8 cellular contexts compared by ENCODE assay signal in genomic region chr22:45268958-45269844, GRCh38. TPM values are rescaled to one million over a fixed set of nuclear protein-coding genes. Genes with fewer than 3 reads are reported as not detected.
DNase-seq lines count a peak whose midpoint lies in the region; ATAC-seq and TF ChIP-seq lines count a peak whose summit lies in the region.

No MANE protein-coding gene starts in this region.

- peak overlapping the region; percentile 95 for H3K4me2 ChIP-seq in OCI-LY1 (ENCODE audit: low read length)

- WGBS in esophagus, 2 donors = 2 to 3% methylated on average over 36 to 53 of the region's 60 CpGs

- no peak overlapping the region for H3K27ac ChIP-seq in OCI-LY1 (ENCODE audit: low read depth, low read length, poor library complexity, severe bottlenecking)
- H3K27ac ChIP-seq in esophagus (ENCODE audit: low read depth in 2 of 2, low read length in 1 of 2) = peak overlapping the region in 1 of 2 donors; percentile 42

- H3K27me3 ChIP-seq in GM06990 (replicated peaks; ENCODE audit: control insufficient read depth, insufficient read depth, low read length) = no peaks in the 10 kb centered on the region
- H3K27me3 ChIP-seq in OCI-LY1 (ENCODE audit: insufficient read depth, low read length) = no peaks in the 10 kb centered on the region; the same call in 1 of the 2 replicates
- H3K27me3 ChIP-seq in esophagus (ENCODE audit: control insufficient read depth in 1 of 2, insufficient read depth in 2 of 2, low read length in 2 of 2) = no peaks in the 10 kb centered on the region

- ATAC-seq in HG03045 (IDR thresholded peaks at IDR 0.05; ENCODE audit: unreplicated experiment) (peak; percentile 74), GM18870 (IDR thresholded peaks at IDR 0.05; ENCODE audit: unreplicated experiment) (no peak)

- peak overlapping the region; percentile 78; the same call in 1 of the 2 replicates for H2AFZ ChIP-seq in OCI-LY1 (ENCODE audit: low read length)

- H3K36me3 ChIP-seq in GM06990 (ENCODE audit: control insufficient read depth, insufficient read depth, low read length) (no peaks in the 10 kb centered on the region), OCI-LY1 (ENCODE audit: insufficient read depth, low read length) (no peaks in the 10 kb centered on the region), esophagus (ENCODE audit: control insufficient read depth in 2 of 2, insufficient read depth in 2 of 2, low read length in 1 of 2) (no peaks in the 10 kb centered on the region)

- H4K20me1 ChIP-seq in OCI-LY1 (ENCODE audit: insufficient read depth, low read length) = no peaks in the 10 kb centered on the region

- H3K79me2 ChIP-seq in OCI-LY1 (ENCODE audit: insufficient read depth, low read length) = no peaks in the 10 kb centered on the region

- H3F3A ChIP-seq in OCI-LY1 (ENCODE audit: insufficient read depth, low read length) = no peaks in the 10 kb centered on the region

- peak overlapping the region; percentile 55; the same call in 1 of the 2 replicates for H3K9ac ChIP-seq in OCI-LY1 (ENCODE audit: low read length)

- H3K4me1 ChIP-seq in OCI-LY1 (ENCODE audit: insufficient read depth, low read length, severe bottlenecking) (peaks cover 9% of the 10 kb centered on the region), esophagus (ENCODE audit: control insufficient read depth in 2 of 2, insufficient read depth in 2 of 2, low read length in 1 of 2) (peaks cover 3 to 9% of the 10 kb centered on the region in 2 donors)

- H3K9me2 ChIP-seq in OCI-LY1 (ENCODE audit: low read depth, low read length) = no peaks in the 10 kb centered on the region

- H3K4me3 ChIP-seq in GM06990 (replicated peaks; ENCODE audit: low read depth, low read length) (peak overlapping the region; percentile 62), OCI-LY1 (ENCODE audit: low read depth, low read length, poor library complexity, severe bottlenecking) (peak overlapping the region; percentile 58), esophagus (ENCODE audit: low read depth in 1 of 2, low read length in 2 of 2) (peak overlapping the region; percentile 58 to 61)

- peak; percentile 78 for DNase-seq in GM06990 (ENCODE audit: extremely low read depth, insufficient read length)
- peak; percentile 82 for DNase-seq in activated T-cell treated with anti-CD3 and anti-CD28 coated beads for 48 hours (ENCODE audit: low read depth)
- DNase-seq in mucosa of gallbladder (ENCODE audit: low spot score) = peak; percentile 84
- peak; percentile 80 to 85 for DNase-seq in stimulated activated CD8-positive, alpha-beta memory T cell treated with anti-CD3 and anti-CD28 coated beads, Interleukin-4, amount 100 ng/mL, for 1 hour (ENCODE audit: low read depth in 2 of 2, low spot score in 1 of 2)

- H3K9me3 ChIP-seq in OCI-LY1 (ENCODE audit: low read length) = no peaks in the 10 kb centered on the region
- H3K9me3 ChIP-seq in esophagus (ENCODE audit: control insufficient read depth in 2 of 2, insufficient read depth in 1 of 2, low read depth in 1 of 2, low read length in 1 of 2) = no peaks in the 10 kb centered on the region

- TF ChIP-seq CTCF in GM06990 (IDR thresholded peaks at IDR 0.05; ENCODE audit: insufficient read depth, low read length, poor library complexity, severe bottlenecking) (peak; percentile 46), OCI-LY1 (IDR thresholded peaks at IDR 0.05; ENCODE audit: low read length) (peak; percentile 80)

RNA-seq across cellular contexts. Expression of gene UPK3A, which starts 15.5 kb away (rescaled TPM):
- not detected for polyA plus RNA-seq in esophagus
- 0.40 TPM for total RNA-seq in mucosa of gallbladder

RNA-seq across cellular contexts. Expression of gene KIAA0930, which starts 28.5 kb away (rescaled TPM):
- 10 to 100 TPM; 21.7 to 29.0 TPM for polyA plus RNA-seq in esophagus
- total RNA-seq in mucosa of gallbladder = 93.1 TPM

RNA-seq across cellular contexts. Expression of gene FAM118A, which starts 40.5 kb away (rescaled TPM):
- polyA plus RNA-seq in esophagus = 10 to 100 TPM; 15.4 to 44.4 TPM
- 76.3 TPM for total RNA-seq in mucosa of gallbladder
